ENCODE assay signal across 11 cellular contexts in the genomic region with DNA sequence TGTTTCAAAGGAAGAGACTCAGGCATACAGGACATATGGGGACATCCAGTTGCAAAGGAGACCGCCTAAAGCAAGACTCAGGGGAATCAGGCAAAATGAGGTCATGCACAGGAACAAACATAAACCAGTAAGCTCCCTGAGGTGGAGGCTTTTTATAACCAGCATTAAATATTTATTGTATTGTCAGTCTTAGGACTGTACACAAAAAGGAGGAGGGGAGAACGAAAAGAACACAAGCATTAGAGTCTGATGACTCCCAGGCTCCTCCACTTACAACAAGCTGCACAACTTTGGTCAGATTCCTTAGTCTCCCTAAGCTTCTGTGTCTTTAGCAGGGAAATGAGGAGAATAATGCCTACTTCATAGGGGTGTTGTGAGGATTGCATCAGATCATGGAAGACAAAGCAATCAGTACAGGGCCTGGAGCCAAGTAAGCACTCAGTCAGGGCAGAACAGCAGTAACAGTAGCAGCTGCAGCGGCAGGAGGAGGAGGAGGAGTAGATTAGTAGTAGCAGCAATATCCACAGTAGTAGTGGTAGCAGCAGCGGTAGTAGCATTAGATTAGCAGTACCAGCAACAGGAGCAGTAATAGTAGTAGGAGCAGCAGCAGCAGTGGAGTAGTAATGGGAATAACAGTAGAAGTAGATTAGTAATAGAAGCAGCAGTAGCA. TPM values are rescaled to one million over a fixed set of nuclear protein-coding genes. Genes with fewer than 3 reads are reported as not detected.
DNase-seq lines count a peak whose midpoint lies in the region; ATAC-seq and TF ChIP-seq lines count a peak whose summit lies in the region.
"Had no signal": no experiment of that assay in that cellular context is flagged by ENCODE, and none has a peak within 500 bp of the region (broad histone marks: within the 10 kb centered on the region; RNA-seq: fewer than 3 reads in every experiment).

No MANE protein-coding gene starts in this region.

- H3K27me3 ChIP-seq in MM.1S (replicated peaks; ENCODE audit: insufficient read depth, low read length), result no peaks in the 10 kb centered on the region

- no peaks in the 10 kb centered on the region for H3K9me2 ChIP-seq in MM.1S (replicated peaks; ENCODE audit: insufficient read depth, low read length)

- no peaks in the 10 kb centered on the region for H3K4me1 ChIP-seq in MM.1S (ENCODE audit: low read length)

- no peaks in the 10 kb centered on the region for H3K9me3 ChIP-seq in MM.1S (replicated peaks; ENCODE audit: insufficient read depth, low read length)

- H4K20me1 ChIP-seq in MM.1S (ENCODE audit: insufficient read depth, low read length), result no peaks in the 10 kb centered on the region

- no peak overlapping the region for H3K4me2 ChIP-seq in MM.1S (ENCODE audit: low read depth, low read length)

- ATAC-seq in left lobe of liver, result peak; percentile 48
- no peak for ATAC-seq in GM21529 (IDR thresholded peaks at IDR 0.05; ENCODE audit: unreplicated experiment)
- ATAC-seq: naive thymus-derived CD8-positive, alpha-beta T cell had no signal

- no peaks in the 10 kb centered on the region for H3K79me2 ChIP-seq in MM.1S (ENCODE audit: low read length)

- DNase-seq in AG09309 (ENCODE audit: low read depth) (peak; percentile 17), NCI-H1436 treated with DMSO at 0.1 percent for 48 hours (lab: John Stamatoyannopoulos, UW) (peak; percentile 91), amygdala (lab: John Stamatoyannopoulos, UW) (peak in 49 of 56 donors; percentile 3 to 81 (median 47)), left lobe of liver (ENCODE audit: low spot score) (no peak), G401 (ENCODE audit: low spot score) (no peak), MM.1S (no peak), DMS114 treated with DMSO at 0.1 percent for 48 hours (lab: John Stamatoyannopoulos, UW; ENCODE audit: unreplicated experiment) (no peak)
- DNase-seq: CD4-positive, CD25-positive, alpha-beta regulatory T cell; dermis blood vessel endothelial cell; naive thymus-derived CD8-positive, alpha-beta T cell had no signal

- H3K4me3 ChIP-seq in AG09309 (ENCODE audit: control insufficient read depth, low read depth, low read length), result no peak overlapping the region
- no peak overlapping the region for H3K4me3 ChIP-seq in MM.1S (ENCODE audit: low read length)

- no peak overlapping the region for H2AFZ ChIP-seq in MM.1S (ENCODE audit: low read length)

- H3F3A ChIP-seq in MM.1S (ENCODE audit: insufficient read depth, low read length), result no peaks in the 10 kb centered on the region

- no peak overlapping the region for H3K27ac ChIP-seq in MM.1S (ENCODE audit: low read length)

- no peak for TF ChIP-seq CTCF in AG09309 (IDR thresholded peaks at IDR 0.05; ENCODE audit: control insufficient read depth, insufficient read depth, low read depth, low read length, missing control alignments)
- no peak for TF ChIP-seq CTCF in MM.1S (IDR thresholded peaks at IDR 0.05; ENCODE audit: low read length)

- H3K9ac ChIP-seq in MM.1S (ENCODE audit: low read length), result no peak overlapping the region

- H3K36me3 ChIP-seq in MM.1S (replicated peaks; ENCODE audit: insufficient read depth, low read length), result no peaks in the 10 kb centered on the region

- in situ Hi-C loops in G401 (cut with HindIII; ENCODE audit: low sequenced_read_pairs), result no loop called here

RNA-seq across cellular contexts. Expression of gene SPATA6, which starts 54.2 kb away (rescaled TPM):
- 7.5 TPM for total RNA-seq in left lobe of liver
- 6.3 and 18.5 TPM in 2 replicates for total RNA-seq in G401 (2014; rRNA removed; shearing (Covaris generic))

Comparison
In these comparisons a context has a peak if more than half of its experiments do, and no peak if none do; other contexts are left out.
1. DNase-seq: peak in AG09309 (single experiment), NCI-H1436 treated with DMSO at 0.1 percent for 48 hours (single experiment) and amygdala (49 of 56); none in left lobe of liver (single experiment), G401 (single experiment), MM.1S (single experiment) and DMS114 treated with DMSO at 0.1 percent for 48 hours (single experiment).